25 cellular contexts compared by ENCODE assay signal in genomic region chr4:59994118-59994517, GRCh38.
A peak's percentile ranks its signal among the peaks of the same experiment; 100 is the strongest.
DNase-seq lines count a peak whose midpoint lies in the region; ATAC-seq and TF ChIP-seq lines count a peak whose summit lies in the region.
"Had no signal": no experiment of that assay in that cellular context is flagged by ENCODE, and none has a peak within 500 bp of the region (broad histone marks: within the 10 kb centered on the region; RNA-seq: fewer than 3 reads in every experiment).

No MANE protein-coding gene starts in this region.

- no peak overlapping the region for H3K4me3 Mint-ChIP-seq in type B pancreatic cell
- H3K4me3 Mint-ChIP-seq: activated CD4-positive, alpha-beta T cell treated with anti-CD3 and anti-CD28 coated beads, Interleukin-2, amount 10 ng/mL, durations not matched to agents 7 days and 5 days; CD14-positive monocyte; effector memory CD8-positive, alpha-beta T cell; stimulated activated effector memory CD8-positive, alpha-beta T cell treated with anti-CD3 and anti-CD28 coated beads, Interleukin-12 subunit alpha, Interleukin-12 subunit beta, amount 100 ng/mL, for 72 hours had no signal

- CTCF ChIA-PET in PC-3 (lab: Charles Lee), result no interaction called here

- no peak overlapping the region for H3K4me2 ChIP-seq in PC-3 (ENCODE audit: low read length)
- H3K4me2 ChIP-seq: A549 had no signal

- H3K4me1 Mint-ChIP-seq in type B pancreatic cell (ENCODE audit: unreplicated experiment), result no peaks in the 10 kb centered on the region
- H3K4me1 Mint-ChIP-seq: activated CD4-positive, alpha-beta T cell treated with anti-CD3 and anti-CD28 coated beads, Interleukin-2, amount 10 ng/mL, durations not matched to agents 7 days and 5 days; CD14-positive monocyte; stimulated activated effector memory CD8-positive, alpha-beta T cell treated with anti-CD3 and anti-CD28 coated beads, Interleukin-12 subunit alpha, Interleukin-12 subunit beta, amount 100 ng/mL, for 72 hours had no signal

- H3K4me1 ChIP-seq in heart left ventricle, result no peaks in the 10 kb centered on the region
- no peaks in the 10 kb centered on the region for H3K4me1 ChIP-seq in PC-3 (ENCODE audit: insufficient read depth, low read length)
- H3K4me1 ChIP-seq: A549, Peyer's patch had no signal

- H3K4me3 ChIP-seq in heart left ventricle, result no peak overlapping the region
- no peak overlapping the region for H3K4me3 ChIP-seq in PC-3 (ENCODE audit: low read length)
- H3K4me3 ChIP-seq: A549, Peyer's patch had no signal

- H3K27ac Mint-ChIP-seq in type B pancreatic cell, result no peak overlapping the region
- H3K27ac Mint-ChIP-seq: activated CD4-positive, alpha-beta T cell treated with anti-CD3 and anti-CD28 coated beads, Interleukin-2, amount 10 ng/mL, durations not matched to agents 7 days and 5 days; CD14-positive monocyte; effector memory CD8-positive, alpha-beta T cell; stimulated activated effector memory CD8-positive, alpha-beta T cell treated with anti-CD3 and anti-CD28 coated beads, Interleukin-12 subunit alpha, Interleukin-12 subunit beta, amount 100 ng/mL, for 72 hours had no signal

- H3K27me3 Mint-ChIP-seq in type B pancreatic cell, result no peaks in the 10 kb centered on the region
- H3K27me3 Mint-ChIP-seq: activated CD4-positive, alpha-beta T cell treated with anti-CD3 and anti-CD28 coated beads, Interleukin-2, amount 10 ng/mL, durations not matched to agents 7 days and 5 days; effector memory CD8-positive, alpha-beta T cell had no signal

- H4K20me1 ChIP-seq in PC-3 (ENCODE audit: low read length), result no peaks in the 10 kb centered on the region

- TF ChIP-seq CTCF in heart left ventricle (IDR thresholded peaks at IDR 0.05) (peak in 10 of 12 donors; percentile 19 to 44 (median 33)), PC-3 (conservative IDR thresholded peaks at IDR 0.05; ENCODE audit: low read depth, low read length) (peak; percentile 37; the same call in 1 of the 2 replicates), type B pancreatic cell (conservative IDR thresholded peaks at IDR 0.05) (peak; percentile 29)

- H3K36me3 ChIP-seq in heart left ventricle, result no peaks in the 10 kb centered on the region
- no peaks in the 10 kb centered on the region for H3K36me3 ChIP-seq in PC-3 (ENCODE audit: low read depth, low read length)
- H3K36me3 ChIP-seq: neutrophil, Peyer's patch had no signal

- peaks cover 0 to 41% (median 12%) of the 10 kb centered on the region in 12 donors for H3K9me3 ChIP-seq in heart left ventricle
- H3K9me3 ChIP-seq in PC-3 (ENCODE audit: low read length), result peaks cover 7% of the 10 kb centered on the region
- H3K9me3 ChIP-seq: A549, neutrophil had no signal

- POLR2A ChIA-PET in PC-3 (lab: Charles Lee; ENCODE audit: unreplicated experiment), result no interaction called here

- H2AFZ ChIP-seq in PC-3 (ENCODE audit: low read length), result no peak overlapping the region

- no TSS peak for BruUV-seq in PC-3 (replicated peaks; lab: Mats Ljungman, UMichigan)

- H3F3A ChIP-seq in PC-3 (ENCODE audit: low read length, unreplicated experiment), result no peaks in the 10 kb centered on the region

- H3K27ac ChIP-seq in heart left ventricle (no peak overlapping the region), PC-3 (ENCODE audit: low read length) (no peak overlapping the region)
- H3K27ac ChIP-seq: A549, neutrophil, Peyer's patch had no signal

- DNase-seq in heart left ventricle, result peak in 1 of 5 donors; percentile 20
- DNase-seq in Right ventricle myocardium inferior (ENCODE audit: missing footprints), result no peak
- no peak for DNase-seq in PC-3
- peak; percentile 12 for DNase-seq in glomerular visceral epithelial cell (ENCODE audit: extremely low spot score)
- no peak for DNase-seq in type B pancreatic cell (ENCODE audit: extremely low spot score, unreplicated experiment)
- no peak for DNase-seq in NCI-H146 treated with DMSO at 0.1 percent for 48 hours (lab: John Stamatoyannopoulos, UW; ENCODE audit: unreplicated experiment)
- no peak for DNase-seq in DMS79 treated with DMSO at 0.1 percent for 48 hours (lab: John Stamatoyannopoulos, UW)
- no peak for DNase-seq in NCI-H524 treated with DMSO at 0.1 percent for 48 hours (lab: John Stamatoyannopoulos, UW)
- DNase-seq: activated CD4-positive, alpha-beta T cell treated with anti-CD3 and anti-CD28 coated beads, Interleukin-2, amount 10 ng/mL, durations not matched to agents 7 days and 5 days; activated CD8-positive, alpha-beta memory T cell treated with anti-CD3 and anti-CD28 coated beads, Interleukin-2, amount 50 U/mL, for 48 hours; activated gamma-delta T cell; amniotic stem cell; cerebellar nuclear complex; DMS 273 treated with DMSO at 0.1 percent for 48 hours; effector memory CD8-positive, alpha-beta T cell; left cardiac atrium; NCI-H1092; NCI-H2107; NCI-H748 treated with DMSO at 0.1 percent for 48 hours; Peyer's patch; stimulated activated CD4-positive, alpha-beta T cell treated with anti-CD3 and anti-CD28 coated beads, Interleukin-12 subunit alpha, Interleukin-12 subunit beta, amount 100 ng/mL, for 4 hours had no signal

- H3K36me3 Mint-ChIP-seq in type B pancreatic cell, result no peaks in the 10 kb centered on the region
- H3K36me3 Mint-ChIP-seq: CD14-positive monocyte; stimulated activated effector memory CD8-positive, alpha-beta T cell treated with anti-CD3 and anti-CD28 coated beads, Interleukin-12 subunit alpha, Interleukin-12 subunit beta, amount 100 ng/mL, for 72 hours had no signal

- H3K9me2 ChIP-seq in PC-3 (replicated peaks; ENCODE audit: low read length), result no peaks in the 10 kb centered on the region

- intact Hi-C loops in heart left ventricle (cut with DNase I), result loop anchor here in 1 of 10 donors (10.0 kb wide), 1 partner anchor 749 kb away; no protein-coding TSS in a partner anchor
- intact Hi-C loops in Right ventricle myocardium inferior (cut with DNase I), result no loop called here
- intact Hi-C loops in PC-3 (cut with micrococcal nuclease), result no loop called here

- H3K9me3 Mint-ChIP-seq in type B pancreatic cell, result peaks cover 4% of the 10 kb centered on the region

- ATAC-seq in heart left ventricle (peak in 1 of 4 donors; percentile 62), Right ventricle myocardium inferior (no peak), PC-3 (no peak)
- ATAC-seq: A549; effector memory CD8-positive, alpha-beta T cell; left cardiac atrium; stimulated activated effector memory CD8-positive, alpha-beta T cell treated with anti-CD3 and anti-CD28 coated beads, Interleukin-12 subunit alpha, Interleukin-12 subunit beta, amount 100 ng/mL, for 72 hours had no signal

- TF ChIP-seq POLR2A in heart left ventricle (IDR thresholded peaks at IDR 0.05), result no peak

- H3K79me2 ChIP-seq in PC-3 (ENCODE audit: low read length), result no peaks in the 10 kb centered on the region

- 19 to 46% (median 32%) methylated on average over 1 of the region's 1 CpG for WGBS in heart left ventricle, 4 donors

- H3K27me3 ChIP-seq in heart left ventricle, result no peaks in the 10 kb centered on the region
- no peaks in the 10 kb centered on the region for H3K27me3 ChIP-seq in PC-3 (ENCODE audit: low read length)
- H3K27me3 ChIP-seq: neutrophil, Peyer's patch had no signal

- no peak overlapping the region for H3K9ac ChIP-seq in PC-3 (ENCODE audit: low read length)
